22 cellular contexts compared by ENCODE assay signal in the genomic region with DNA sequence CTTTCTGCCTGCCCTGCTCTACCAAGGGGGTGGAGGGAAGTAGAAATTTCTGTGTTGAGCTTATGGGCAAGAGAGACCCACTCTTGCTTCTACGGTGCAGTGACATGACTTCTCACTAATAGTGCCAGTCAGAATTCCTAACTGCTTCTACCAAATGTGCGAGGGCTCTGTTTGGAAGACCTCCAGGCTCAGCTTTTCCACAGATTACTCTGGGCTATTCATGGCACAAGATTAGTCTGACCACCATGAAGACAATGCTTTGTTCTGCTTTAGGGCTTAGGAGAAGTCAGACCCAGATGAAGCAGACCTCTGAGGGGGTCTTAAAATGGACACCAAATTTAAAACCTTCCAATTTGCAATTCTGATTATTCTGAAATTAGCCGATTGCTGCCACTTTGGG.
"Had no signal": no experiment of that assay in that cellular context is flagged by ENCODE, and none has a peak within 500 bp of the region (broad histone marks: within the 10 kb centered on the region; RNA-seq: fewer than 3 reads in every experiment).

No MANE protein-coding gene starts in this region.

- H3K27ac ChIP-seq: cardiac muscle cell, epithelial cell of prostate, foreskin keratinocyte, left lung, sigmoid colon, spleen, thoracic aorta, upper lobe of left lung, VCaP had no signal

- H3K4me3 ChIP-seq: cardiac muscle cell, left lung, sigmoid colon, spleen, thoracic aorta, upper lobe of left lung had no signal

- H3K9me3 ChIP-seq: left lung, sigmoid colon, spleen, thoracic aorta, upper lobe of left lung had no signal

- H3K4me3 Mint-ChIP-seq: effector memory CD8-positive, alpha-beta T cell; memory B cell; natural killer cell; stimulated activated memory B cell treated with anti-CD40 and anti-IgM and Interleukin-4, amounts not matched to agents 10 μg/mL and 1 μg/mL and 100 μg/mL, for 72 hours had no signal

- H3K4me1 ChIP-seq: foreskin keratinocyte, left lung, spleen, upper lobe of left lung had no signal

- H3K36me3 Mint-ChIP-seq: activated naive CD4-positive, alpha-beta T cell treated with anti-CD3 and anti-CD28 coated beads, Interleukin-2, amount 50 U/mL, for 72 hours; memory B cell; natural killer cell; stimulated activated memory B cell treated with anti-CD40 and anti-IgM and Interleukin-4, amounts not matched to agents 10 μg/mL and 1 μg/mL and 100 μg/mL, for 72 hours had no signal

- H3K27me3 ChIP-seq: cardiac muscle cell, foreskin keratinocyte, sigmoid colon, upper lobe of left lung had no signal

- H3K9me3 Mint-ChIP-seq: activated naive CD4-positive, alpha-beta T cell treated with anti-CD3 and anti-CD28 coated beads, Interleukin-2, amount 50 U/mL, for 72 hours; effector memory CD8-positive, alpha-beta T cell; memory B cell; natural killer cell; stimulated activated memory B cell treated with anti-CD40 and anti-IgM and Interleukin-4, amounts not matched to agents 10 μg/mL and 1 μg/mL and 100 μg/mL, for 72 hours had no signal

- H3K27ac Mint-ChIP-seq: activated naive CD4-positive, alpha-beta T cell treated with anti-CD3 and anti-CD28 coated beads, Interleukin-2, amount 50 U/mL, for 72 hours; effector memory CD8-positive, alpha-beta T cell; memory B cell; natural killer cell; stimulated activated memory B cell treated with anti-CD40 and anti-IgM and Interleukin-4, amounts not matched to agents 10 μg/mL and 1 μg/mL and 100 μg/mL, for 72 hours had no signal

- DNase-seq: activated CD4-positive, alpha-beta T cell treated with anti-CD3 and anti-CD28 coated beads, Interleukin-2, amount 50 U/mL, for 4 hours; activated CD4-positive, CD25-positive, alpha-beta regulatory T cell treated with anti-CD3 and anti-CD28 coated beads, Interleukin-2, amount 50 U/mL, for 72 hours; activated gamma-delta T cell; effector memory CD8-positive, alpha-beta T cell; foreskin keratinocyte; kidney; left lung; natural killer cell; sigmoid colon; spleen; stimulated activated CD4-positive, alpha-beta T cell treated with anti-CD3 and anti-CD28 coated beads, Interleukin-4, amount 100 ng/mL, for 4 hours; T-helper 1 cell; T1000; upper lobe of left lung had no signal

- H3K4me1 Mint-ChIP-seq: natural killer cell; stimulated activated memory B cell treated with anti-CD40 and anti-IgM and Interleukin-4, amounts not matched to agents 10 μg/mL and 1 μg/mL and 100 μg/mL, for 72 hours had no signal

- H3K36me3 ChIP-seq: cardiac muscle cell, left lung, sigmoid colon, spleen, thoracic aorta, upper lobe of left lung had no signal

- ATAC-seq: activated naive CD4-positive, alpha-beta T cell treated with anti-CD3 and anti-CD28 coated beads, Interleukin-2, amount 50 U/mL, for 72 hours; effector memory CD8-positive, alpha-beta T cell; foreskin keratinocyte; left lung; natural killer cell; SK-N-SH treated with all-trans-retinoic acid at 6 μM for 48 hours; stimulated activated memory B cell treated with anti-CD40 and anti-IgM and Interleukin-4, amounts not matched to agents 10 μg/mL and 1 μg/mL and 100 μg/mL, for 72 hours had no signal
